In the genomic region with DNA sequence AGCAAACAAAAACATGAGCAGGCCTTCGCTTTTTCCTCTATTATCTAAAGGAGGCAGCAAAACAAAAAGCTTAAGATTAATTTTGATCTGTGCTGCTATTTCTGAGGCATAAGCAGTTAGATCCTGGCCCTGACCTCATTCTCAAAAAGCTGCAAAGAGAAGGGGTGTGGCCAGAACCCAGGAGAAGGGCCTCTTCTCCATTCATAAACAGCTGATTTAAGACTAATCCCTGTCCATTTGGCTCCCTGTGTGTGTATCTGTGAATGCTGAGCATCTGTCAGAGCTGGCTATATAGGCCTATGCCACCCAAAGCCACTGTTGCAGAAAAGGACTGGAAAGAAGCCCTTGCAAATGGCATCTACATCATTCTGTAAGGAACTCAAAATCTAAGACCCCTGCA, we compare ENCODE assay signal across 2 cellular contexts.
TF ChIP-seq lines count a peak whose summit lies in the region.

No MANE protein-coding gene starts in this region.

TF ChIP-seq in SK-N-SH treated with all-trans-retinoic acid at 6 μM for 48 hours, 23 proteins besides CTCF, POLR2A, EP300 and RAD21 (continued from another document):
- TF ChIP-seq, protein P1, sequence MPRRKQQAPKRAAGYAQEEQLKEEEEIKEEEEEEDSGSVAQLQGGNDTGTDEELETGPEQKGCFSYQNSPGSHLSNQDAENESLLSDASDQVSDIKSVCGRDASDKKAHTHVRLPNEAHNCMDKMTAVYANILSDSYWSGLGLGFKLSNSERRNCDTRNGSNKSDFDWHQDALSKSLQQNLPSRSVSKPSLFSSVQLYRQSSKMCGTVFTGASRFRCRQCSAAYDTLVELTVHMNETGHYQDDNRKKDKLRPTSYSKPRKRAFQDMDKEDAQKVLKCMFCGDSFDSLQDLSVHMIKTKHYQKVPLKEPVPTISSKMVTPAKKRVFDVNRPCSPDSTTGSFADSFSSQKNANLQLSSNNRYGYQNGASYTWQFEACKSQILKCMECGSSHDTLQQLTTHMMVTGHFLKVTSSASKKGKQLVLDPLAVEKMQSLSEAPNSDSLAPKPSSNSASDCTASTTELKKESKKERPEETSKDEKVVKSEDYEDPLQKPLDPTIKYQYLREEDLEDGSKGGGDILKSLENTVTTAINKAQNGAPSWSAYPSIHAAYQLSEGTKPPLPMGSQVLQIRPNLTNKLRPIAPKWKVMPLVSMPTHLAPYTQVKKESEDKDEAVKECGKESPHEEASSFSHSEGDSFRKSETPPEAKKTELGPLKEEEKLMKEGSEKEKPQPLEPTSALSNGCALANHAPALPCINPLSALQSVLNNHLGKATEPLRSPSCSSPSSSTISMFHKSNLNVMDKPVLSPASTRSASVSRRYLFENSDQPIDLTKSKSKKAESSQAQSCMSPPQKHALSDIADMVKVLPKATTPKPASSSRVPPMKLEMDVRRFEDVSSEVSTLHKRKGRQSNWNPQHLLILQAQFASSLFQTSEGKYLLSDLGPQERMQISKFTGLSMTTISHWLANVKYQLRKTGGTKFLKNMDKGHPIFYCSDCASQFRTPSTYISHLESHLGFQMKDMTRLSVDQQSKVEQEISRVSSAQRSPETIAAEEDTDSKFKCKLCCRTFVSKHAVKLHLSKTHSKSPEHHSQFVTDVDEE (CRISPR knock-in tag; IDR thresholded peaks at IDR 0.05), result no peak
- TF ChIP-seq ZC3H10 (CRISPR knock-in tag; IDR thresholded peaks at IDR 0.05), result no peak
- no peak for TF ChIP-seq ZFP30 (CRISPR knock-in tag; IDR thresholded peaks at IDR 0.05)
- TF ChIP-seq ZFP3 (CRISPR knock-in tag; IDR thresholded peaks at IDR 0.05), result no peak
- TF ChIP-seq, protein P2, sequence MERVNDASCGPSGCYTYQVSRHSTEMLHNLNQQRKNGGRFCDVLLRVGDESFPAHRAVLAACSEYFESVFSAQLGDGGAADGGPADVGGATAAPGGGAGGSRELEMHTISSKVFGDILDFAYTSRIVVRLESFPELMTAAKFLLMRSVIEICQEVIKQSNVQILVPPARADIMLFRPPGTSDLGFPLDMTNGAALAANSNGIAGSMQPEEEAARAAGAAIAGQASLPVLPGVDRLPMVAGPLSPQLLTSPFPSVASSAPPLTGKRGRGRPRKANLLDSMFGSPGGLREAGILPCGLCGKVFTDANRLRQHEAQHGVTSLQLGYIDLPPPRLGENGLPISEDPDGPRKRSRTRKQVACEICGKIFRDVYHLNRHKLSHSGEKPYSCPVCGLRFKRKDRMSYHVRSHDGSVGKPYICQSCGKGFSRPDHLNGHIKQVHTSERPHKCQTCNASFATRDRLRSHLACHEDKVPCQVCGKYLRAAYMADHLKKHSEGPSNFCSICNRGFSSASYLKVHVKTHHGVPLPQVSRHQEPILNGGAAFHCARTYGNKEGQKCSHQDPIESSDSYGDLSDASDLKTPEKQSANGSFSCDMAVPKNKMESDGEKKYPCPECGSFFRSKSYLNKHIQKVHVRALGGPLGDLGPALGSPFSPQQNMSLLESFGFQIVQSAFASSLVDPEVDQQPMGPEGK (CRISPR knock-in tag; IDR thresholded peaks at IDR 0.05; ENCODE audit: borderline replicate concordance), result no peak
- TF ChIP-seq, protein P3, sequence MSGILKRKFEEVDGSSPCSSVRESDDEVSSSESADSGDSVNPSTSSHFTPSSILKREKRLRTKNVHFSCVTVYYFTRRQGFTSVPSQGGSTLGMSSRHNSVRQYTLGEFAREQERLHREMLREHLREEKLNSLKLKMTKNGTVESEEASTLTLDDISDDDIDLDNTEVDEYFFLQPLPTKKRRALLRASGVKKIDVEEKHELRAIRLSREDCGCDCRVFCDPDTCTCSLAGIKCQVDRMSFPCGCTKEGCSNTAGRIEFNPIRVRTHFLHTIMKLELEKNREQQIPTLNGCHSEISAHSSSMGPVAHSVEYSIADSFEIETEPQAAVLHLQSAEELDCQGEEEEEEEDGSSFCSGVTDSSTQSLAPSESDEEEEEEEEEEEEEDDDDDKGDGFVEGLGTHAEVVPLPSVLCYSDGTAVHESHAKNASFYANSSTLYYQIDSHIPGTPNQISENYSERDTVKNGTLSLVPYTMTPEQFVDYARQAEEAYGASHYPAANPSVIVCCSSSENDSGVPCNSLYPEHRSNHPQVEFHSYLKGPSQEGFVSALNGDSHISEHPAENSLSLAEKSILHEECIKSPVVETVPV (CRISPR knock-in tag; IDR thresholded peaks at IDR 0.05), result no peak
- no peak for TF ChIP-seq GLIS3 (CRISPR knock-in tag; IDR thresholded peaks at IDR 0.05)
TF ChIP-seq in SK-N-SH treated with all-trans-retinoic acid at 6 μM for 48 hours: peak in this region for 0.

TF ChIP-seq in SK-N-SH, 30 proteins besides CTCF, POLR2A, EP300 and RAD21 (continued from another document):
- TF ChIP-seq, protein P4, sequence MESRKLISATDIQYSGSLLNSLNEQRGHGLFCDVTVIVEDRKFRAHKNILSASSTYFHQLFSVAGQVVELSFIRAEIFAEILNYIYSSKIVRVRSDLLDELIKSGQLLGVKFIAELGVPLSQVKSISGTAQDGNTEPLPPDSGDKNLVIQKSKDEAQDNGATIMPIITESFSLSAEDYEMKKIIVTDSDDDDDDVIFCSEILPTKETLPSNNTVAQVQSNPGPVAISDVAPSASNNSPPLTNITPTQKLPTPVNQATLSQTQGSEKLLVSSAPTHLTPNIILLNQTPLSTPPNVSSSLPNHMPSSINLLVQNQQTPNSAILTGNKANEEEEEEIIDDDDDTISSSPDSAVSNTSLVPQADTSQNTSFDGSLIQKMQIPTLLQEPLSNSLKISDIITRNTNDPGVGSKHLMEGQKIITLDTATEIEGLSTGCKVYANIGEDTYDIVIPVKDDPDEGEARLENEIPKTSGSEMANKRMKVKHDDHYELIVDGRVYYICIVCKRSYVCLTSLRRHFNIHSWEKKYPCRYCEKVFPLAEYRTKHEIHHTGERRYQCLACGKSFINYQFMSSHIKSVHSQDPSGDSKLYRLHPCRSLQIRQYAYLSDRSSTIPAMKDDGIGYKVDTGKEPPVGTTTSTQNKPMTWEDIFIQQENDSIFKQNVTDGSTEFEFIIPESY (IDR thresholded peaks at IDR 0.05; ENCODE audit: borderline replicate concordance, low read depth), result no peak
